In genomic region chr6:24807584-24807983, GRCh38 we compare ENCODE assay signal across 1 cellular context.
TF ChIP-seq lines count a peak whose summit lies in the region.

No MANE protein-coding gene starts in this region.

TF ChIP-seq in HepG2, 621 proteins besides CTCF, POLR2A, EP300 and RAD21:
- no peak for TF ChIP-seq GZF1 (CRISPR knock-in tag; IDR thresholded peaks at IDR 0.05)
- no peak for TF ChIP-seq HNRNPUL1 (IDR thresholded peaks at IDR 0.05; ENCODE audit: low read depth, low read length)
- no peak for TF ChIP-seq MTA1 (CRISPR knock-in tag; IDR thresholded peaks at IDR 0.05; ENCODE audit: borderline replicate concordance)
- no peak for TF ChIP-seq ZNF20 (CRISPR knock-in tag; IDR thresholded peaks at IDR 0.05)
- no peak for TF ChIP-seq SMARCE1 (IDR thresholded peaks at IDR 0.05; ENCODE audit: borderline replicate concordance)
- TF ChIP-seq REST (IDR thresholded peaks at IDR 0.05; ENCODE audit: borderline replicate concordance in 1 of 2, low read depth in 1 of 2, low read length in 2 of 2), result 0 out of 4 replicates have a peak, but pooled peaks of 1 of the 2 experiments have one; percentile 54
- TF ChIP-seq SUZ12 (IDR thresholded peaks at IDR 0.05; ENCODE audit: low read depth, low read length), result no peak
- no peak for TF ChIP-seq PRPF4 (IDR thresholded peaks at IDR 0.05; ENCODE audit: low read depth, low read length, poor library complexity, severe bottlenecking)
- no peak for TF ChIP-seq HMG20B (CRISPR knock-in tag; conservative IDR thresholded peaks at IDR 0.05)
- TF ChIP-seq ZFP36 (IDR thresholded peaks at IDR 0.05; ENCODE audit: borderline replicate concordance, low read depth, low read length, partially characterized antibody), result no peak
- no peak for TF ChIP-seq HCFC1 (IDR thresholded peaks at IDR 0.05; ENCODE audit: low read depth, low read length)
- TF ChIP-seq NR2F6 (IDR thresholded peaks at IDR 0.05), result peak; percentile 52; the same call in 1 of the 2 replicates
- no peak for TF ChIP-seq NR2F6 (CRISPR knock-in tag; IDR thresholded peaks at IDR 0.05)
- no peak for TF ChIP-seq ZBTB33 (CRISPR knock-in tag; IDR thresholded peaks at IDR 0.05)
- TF ChIP-seq GABPA (IDR thresholded peaks at IDR 0.05; ENCODE audit: low read depth, low read length), result no peak
- no peak for TF ChIP-seq GABPA (CRISPR knock-in tag; IDR thresholded peaks at IDR 0.05; ENCODE audit: low read depth)
- TF ChIP-seq ZNF552 (CRISPR knock-in tag; IDR thresholded peaks at IDR 0.05; ENCODE audit: borderline replicate concordance), result no peak
